Comparison of ENCODE assay signal across 14 cellular contexts in genomic region chr7:37062019-37062418, GRCh38.
"Had no signal": no experiment of that assay in that cellular context is flagged by ENCODE, and none has a peak within 500 bp of the region (broad histone marks: within the 10 kb centered on the region; RNA-seq: fewer than 3 reads in every experiment).

No MANE protein-coding gene starts in this region.

- H3K9me3 ChIP-seq: colonic mucosa, psoas muscle, SJSA1, thoracic aorta had no signal

- DNase-seq: activated CD4-positive, alpha-beta T cell treated with anti-CD3 and anti-CD28 coated beads for 1 hour; activated CD8-positive, alpha-beta memory T cell treated with anti-CD3 and anti-CD28 coated beads, Interleukin-2, amount 50 U/mL, for 4 hours; activated CD8-positive, alpha-beta T cell treated with anti-CD3 and anti-CD28 coated beads for 36 hours; activated naive CD4-positive, alpha-beta T cell treated with Interleukin-2 at 50 U/mL for 16 hours; central memory CD4-positive, alpha-beta T cell; colonic mucosa; foreskin melanocyte; mesenchymal stem cell; psoas muscle; stimulated activated CD4-positive, alpha-beta T cell treated with anti-CD3 and anti-CD28 coated beads, Interleukin-1b, Interleukin-23, amount 100 ng/mL, for 48 hours; T1000 had no signal

- H3K4me3 Mint-ChIP-seq: activated CD8-positive, alpha-beta T cell treated with anti-CD3 and anti-CD28 coated beads for 36 hours; nephron had no signal

- H3K4me3 ChIP-seq: colonic mucosa, psoas muscle, SJSA1, thoracic aorta had no signal

- H3K27me3 Mint-ChIP-seq: activated CD8-positive, alpha-beta T cell treated with anti-CD3 and anti-CD28 coated beads for 36 hours had no signal

- H3K36me3 ChIP-seq: colonic mucosa, SJSA1, thoracic aorta had no signal

- H3K27me3 ChIP-seq: colonic mucosa, SJSA1 had no signal

- H3K27ac Mint-ChIP-seq: activated CD8-positive, alpha-beta T cell treated with anti-CD3 and anti-CD28 coated beads for 36 hours; nephron had no signal

- H3K27ac ChIP-seq: colonic mucosa, psoas muscle, SJSA1, thoracic aorta had no signal

- ATAC-seq: activated CD8-positive, alpha-beta T cell treated with anti-CD3 and anti-CD28 coated beads for 36 hours; psoas muscle had no signal
